ENCODE assay signal across 10 cellular contexts in genomic region chr7:90931996-90932912, GRCh38.
DNase-seq lines count a peak whose midpoint lies in the region; ATAC-seq and TF ChIP-seq lines count a peak whose summit lies in the region.
"Had no signal": no experiment of that assay in that cellular context is flagged by ENCODE, and none has a peak within 500 bp of the region (broad histone marks: within the 10 kb centered on the region; RNA-seq: fewer than 3 reads in every experiment).

No MANE protein-coding gene starts in this region.

- peaks cover 3% of the 10 kb centered on the region for H3K36me3 Mint-ChIP-seq in neural progenitor cell
- peaks cover 11% of the 10 kb centered on the region for H3K36me3 Mint-ChIP-seq in nephron progenitor cell (ENCODE audit: low read depth)
- H3K36me3 Mint-ChIP-seq: activated naive CD8-positive, alpha-beta T cell treated with anti-CD3 and anti-CD28 coated beads for 36 hours had no signal

- TF ChIP-seq CTCF in neural progenitor cell (IDR thresholded peaks at IDR 0.05): no peak
- TF ChIP-seq CTCF in nephron progenitor cell (IDR thresholded peaks at IDR 0.05): no peak
- TF ChIP-seq CTCF in WERI-Rb-1 (IDR thresholded peaks at IDR 0.05; ENCODE audit: low read depth, low read length): no peak
- no peak for TF ChIP-seq CTCF in uterus (IDR thresholded peaks at IDR 0.05)

- peak; percentile 8 for DNase-seq in NCI-H1694 (lab: John Stamatoyannopoulos, UW)
- no peak for DNase-seq in neural progenitor cell (ENCODE audit: low spot score)
- no peak for DNase-seq in nephron progenitor cell
- DNase-seq in cerebellum (ENCODE audit: low spot score): no peak
- no peak for DNase-seq in WERI-Rb-1
- no peak for DNase-seq in uterus
- DNase-seq: activated naive CD8-positive, alpha-beta T cell treated with anti-CD3 and anti-CD28 coated beads for 36 hours had no signal

- no peaks in the 10 kb centered on the region for H3K9me3 ChIP-seq in neural progenitor cell (ENCODE audit: low read depth)
- H3K9me3 ChIP-seq in WERI-Rb-1 (ENCODE audit: severe bottlenecking): no peaks in the 10 kb centered on the region
- no peaks in the 10 kb centered on the region for H3K9me3 ChIP-seq in uterus

- no peaks in the 10 kb centered on the region for H3K27me3 ChIP-seq in neural progenitor cell
- H3K27me3 ChIP-seq in WERI-Rb-1 (ENCODE audit: insufficient read depth, low read depth, severe bottlenecking): no peaks in the 10 kb centered on the region
- H3K27me3 ChIP-seq in uterus: no peaks in the 10 kb centered on the region

- intact Hi-C loops in uterus (cut with DNase I; ENCODE audit: low total_unique reads): no loop called here

- H3K27me3 Mint-ChIP-seq in neural progenitor cell (ENCODE audit: insufficient read depth, low read depth): peaks cover 4% of the 10 kb centered on the region
- no peaks in the 10 kb centered on the region for H3K27me3 Mint-ChIP-seq in nephron progenitor cell (ENCODE audit: low read depth, poor library complexity)
- H3K27me3 Mint-ChIP-seq: activated naive CD8-positive, alpha-beta T cell treated with anti-CD3 and anti-CD28 coated beads for 36 hours had no signal

- H3K4me3 Mint-ChIP-seq in neural progenitor cell (no peak overlapping the region), nephron progenitor cell (no peak overlapping the region)
- H3K4me3 Mint-ChIP-seq: activated naive CD8-positive, alpha-beta T cell treated with anti-CD3 and anti-CD28 coated beads for 36 hours had no signal

- peak; percentile 98 for ATAC-seq in GM18873 (IDR thresholded peaks at IDR 0.05; ENCODE audit: low FRiP score, unreplicated experiment)
- peak; percentile 97 for ATAC-seq in HG02678 (IDR thresholded peaks at IDR 0.05; ENCODE audit: unreplicated experiment)
- ATAC-seq: Panc1 had no signal

- H3K4me2 ChIP-seq in neural progenitor cell: peak overlapping the region; percentile 29

- no peak overlapping the region for H2AFZ ChIP-seq in neural progenitor cell (replicated peaks)

- no peaks in the 10 kb centered on the region for H4K20me1 ChIP-seq in neural progenitor cell (ENCODE audit: low read depth)

- TF ChIP-seq POLR2A in uterus (IDR thresholded peaks at IDR 0.05): no peak

- H3K27ac ChIP-seq in neural progenitor cell (peak overlapping the region; percentile 17), WERI-Rb-1 (no peak overlapping the region), uterus (no peak overlapping the region)

- peaks cover 8% of the 10 kb centered on the region for H3K4me1 Mint-ChIP-seq in neural progenitor cell
- peaks cover 21% of the 10 kb centered on the region for H3K4me1 Mint-ChIP-seq in nephron progenitor cell

- H3K36me3 ChIP-seq in neural progenitor cell: peaks cover 7% of the 10 kb centered on the region
- no peaks in the 10 kb centered on the region for H3K36me3 ChIP-seq in WERI-Rb-1
- no peaks in the 10 kb centered on the region for H3K36me3 ChIP-seq in uterus

- H3K4me1 ChIP-seq in neural progenitor cell (peaks cover 10% of the 10 kb centered on the region), uterus (no peaks in the 10 kb centered on the region)

- H3K4me3 ChIP-seq in neural progenitor cell (no peak overlapping the region), WERI-Rb-1 (ENCODE audit: low read depth, low read length) (no peak overlapping the region), uterus (no peak overlapping the region)

- no peaks in the 10 kb centered on the region for H3F3A ChIP-seq in neural progenitor cell (ENCODE audit: low read depth)

- no peaks in the 10 kb centered on the region for H3K79me2 ChIP-seq in neural progenitor cell (ENCODE audit: low read depth)

- no peak overlapping the region for H3K9ac ChIP-seq in neural progenitor cell

- H3K27ac Mint-ChIP-seq in neural progenitor cell (peak overlapping the region; percentile 76), nephron progenitor cell (no peak overlapping the region)
- H3K27ac Mint-ChIP-seq: activated naive CD8-positive, alpha-beta T cell treated with anti-CD3 and anti-CD28 coated beads for 36 hours had no signal

- H3K9me3 Mint-ChIP-seq in neural progenitor cell: no peaks in the 10 kb centered on the region
- H3K9me3 Mint-ChIP-seq in nephron progenitor cell: peaks cover 3% of the 10 kb centered on the region
- H3K9me3 Mint-ChIP-seq: activated naive CD8-positive, alpha-beta T cell treated with anti-CD3 and anti-CD28 coated beads for 36 hours had no signal
